Comparison of ENCODE assay signal across 11 cellular contexts in the genomic region with DNA sequence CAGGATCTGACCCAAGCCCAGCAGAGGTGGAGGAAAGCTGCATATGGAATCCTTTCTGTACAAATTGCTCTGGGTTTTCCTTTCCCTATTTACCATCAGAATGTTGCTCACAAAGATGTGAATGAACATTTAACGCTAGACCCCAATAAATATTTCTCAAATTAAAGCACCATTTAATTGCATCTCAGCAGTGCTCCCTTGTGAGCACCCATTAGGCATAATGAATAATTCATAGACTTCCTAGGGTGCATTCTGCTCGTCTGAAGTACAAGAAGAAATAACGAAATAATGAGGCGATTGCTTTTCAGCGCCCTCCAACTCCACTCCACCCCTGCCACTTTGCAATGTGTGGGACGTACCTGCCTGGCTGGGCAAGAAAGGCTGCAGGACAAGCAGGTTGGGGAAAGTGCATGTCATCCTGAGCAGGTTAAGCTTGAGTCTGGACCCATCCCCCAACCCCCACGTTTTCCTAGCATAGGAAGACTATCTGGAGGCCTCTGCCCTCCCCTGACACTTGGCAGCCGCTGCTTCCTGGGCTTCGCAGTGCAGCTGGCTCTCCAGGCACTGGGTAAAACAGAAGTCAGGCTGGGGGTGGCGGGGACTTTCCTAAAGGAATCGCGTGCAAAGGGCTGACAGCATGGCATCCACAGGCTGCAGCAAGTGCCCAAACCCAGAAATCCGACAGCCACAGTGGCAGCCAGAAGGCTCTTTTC.
DNase-seq lines count a peak whose midpoint lies in the region; ATAC-seq and TF ChIP-seq lines count a peak whose summit lies in the region.
"Had no signal": no experiment of that assay in that cellular context is flagged by ENCODE, and none has a peak within 500 bp of the region (broad histone marks: within the 10 kb centered on the region; RNA-seq: fewer than 3 reads in every experiment).

No MANE protein-coding gene starts in this region.

- no peak for ATAC-seq in HG02870 (IDR thresholded peaks at IDR 0.05; ENCODE audit: unreplicated experiment)
- ATAC-seq: left colon, T-helper 17 cell had no signal

- DNase-seq in DMS153 (lab: John Stamatoyannopoulos, UW), result peak; percentile 85
- peak; percentile 76 for DNase-seq in NCI-H2029 (lab: John Stamatoyannopoulos, UW)
- peak; percentile 21 for DNase-seq in brain microvascular endothelial cell
- peak; percentile 73 for DNase-seq in iPS-NIHi7 (ENCODE audit: extremely low spot score)
- DNase-seq in cerebellar cortex (ENCODE audit: low spot score), result no peak
- DNase-seq in NOMO-1 (lab: John Stamatoyannopoulos, UW; ENCODE audit: unreplicated experiment in 2 of 2), result no peak
- no peak for DNase-seq in activated effector memory CD4-positive, alpha-beta T cell treated with anti-CD3 and anti-CD28 coated beads, Interleukin-2, amount 50 U/mL, for 16 hours
- DNase-seq: NCI-H774, T-helper 17 cell had no signal

- no peaks in the 10 kb centered on the region for H3K36me3 ChIP-seq in brain microvascular endothelial cell (replicated peaks)

- no peak overlapping the region for H3K4me3 ChIP-seq in brain microvascular endothelial cell (ENCODE audit: low read depth, low read length)

- no peak overlapping the region for H3K27ac ChIP-seq in brain microvascular endothelial cell

- no peak for TF ChIP-seq CTCF in brain microvascular endothelial cell (IDR thresholded peaks at IDR 0.05; ENCODE audit: low read depth, low read length, missing control alignments)

- in situ Hi-C loops in brain microvascular endothelial cell (cut with HindIII; ENCODE audit: low pct_ligation_motif_present, low sequenced_read_pairs), result no loop called here

- no peaks in the 10 kb centered on the region for H3K27me3 ChIP-seq in brain microvascular endothelial cell (replicated peaks)

Comparison
In these comparisons a context has a peak if more than half of its experiments do, and no peak if none do; other contexts are left out.
1. DNase-seq: peak in DMS153 (single experiment), NCI-H2029 (single experiment), brain microvascular endothelial cell (single experiment) and iPS-NIHi7 (single experiment); none in cerebellar cortex (single experiment), NOMO-1 (0 of 2) and activated effector memory CD4-positive, alpha-beta T cell treated with anti-CD3 and anti-CD28 coated beads, Interleukin-2, amount 50 U/mL, for 16 hours (single experiment).